1 cellular context compared by ENCODE assay signal in the genomic region with DNA sequence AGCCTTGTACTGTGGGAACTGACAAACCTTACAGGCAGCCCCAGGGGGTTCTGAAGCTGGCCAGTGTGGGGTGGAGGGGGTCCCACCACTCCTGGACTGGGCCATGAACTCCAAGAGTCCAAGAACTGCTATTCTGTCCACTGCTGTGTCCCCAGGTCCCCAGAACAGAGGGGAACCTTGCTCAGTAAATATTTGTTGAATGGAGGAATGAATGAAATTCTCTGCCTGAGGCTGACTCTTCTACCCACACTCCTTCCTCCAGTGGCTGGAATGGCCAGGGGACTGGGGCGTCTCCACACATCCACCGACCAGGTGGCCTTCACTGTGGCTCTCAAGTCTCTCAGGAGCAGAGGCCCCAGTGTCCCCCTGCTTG.
TF ChIP-seq lines count a peak whose summit lies in the region.

No MANE protein-coding gene starts in this region.

TF ChIP-seq in IMR-90, 13 proteins besides CTCF, POLR2A, EP300 and RAD21:
- TF ChIP-seq RFX5 (IDR thresholded peaks at IDR 0.05; ENCODE audit: low read depth, low read length) (no peak), MXI1 (IDR thresholded peaks at IDR 0.05; ENCODE audit: borderline replicate concordance, low read depth, low read length) (no peak), RCOR1 (IDR thresholded peaks at IDR 0.05; ENCODE audit: insufficient replicate concordance, low read length) (no peak), MAZ (IDR thresholded peaks at IDR 0.05; ENCODE audit: borderline replicate concordance, low read depth, low read length) (no peak), CHD1 (IDR thresholded peaks at IDR 0.05; ENCODE audit: low read depth, low read length) (no peak), BHLHE40 (IDR thresholded peaks at IDR 0.05; ENCODE audit: low read depth, low read length) (no peak), CEBPB (IDR thresholded peaks at IDR 0.05; ENCODE audit: low read depth, low read length) (no peak)
- TF ChIP-seq, protein P1, sequence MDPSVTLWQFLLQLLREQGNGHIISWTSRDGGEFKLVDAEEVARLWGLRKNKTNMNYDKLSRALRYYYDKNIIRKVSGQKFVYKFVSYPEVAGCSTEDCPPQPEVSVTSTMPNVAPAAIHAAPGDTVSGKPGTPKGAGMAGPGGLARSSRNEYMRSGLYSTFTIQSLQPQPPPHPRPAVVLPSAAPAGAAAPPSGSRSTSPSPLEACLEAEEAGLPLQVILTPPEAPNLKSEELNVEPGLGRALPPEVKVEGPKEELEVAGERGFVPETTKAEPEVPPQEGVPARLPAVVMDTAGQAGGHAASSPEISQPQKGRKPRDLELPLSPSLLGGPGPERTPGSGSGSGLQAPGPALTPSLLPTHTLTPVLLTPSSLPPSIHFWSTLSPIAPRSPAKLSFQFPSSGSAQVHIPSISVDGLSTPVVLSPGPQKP (IDR thresholded peaks at IDR 0.05; ENCODE audit: borderline replicate concordance, low read depth, low read length), result no peak
